In genomic region chr9:33290247-33290993, GRCh38 we compare ENCODE assay signal across 8 cellular contexts. TPM values are rescaled to one million over a fixed set of nuclear protein-coding genes. Genes with fewer than 3 reads are reported as not detected.
DNase-seq lines count a peak whose midpoint lies in the region; ATAC-seq, FAIRE-seq and TF ChIP-seq lines count a peak whose summit lies in the region.

TSS of gene NFX1 (plus strand) at chr9:33290516. CDS start at chr9:33290573, 57 bp downstream.

- CTCF ChIA-PET in OCI-LY7 (lab: Charles Lee; ENCODE audit: unreplicated experiment) = no interaction called here

- no peaks in the 10 kb centered on the region for H3K9me3 ChIP-seq in OCI-LY7 (ENCODE audit: low read length)

- peaks cover 51% of the 10 kb centered on the region for H3K79me2 ChIP-seq in OCI-LY7 (ENCODE audit: insufficient read depth, low read depth, low read length)

- H3K4me3 ChIP-seq in OCI-LY7 (ENCODE audit: low read depth, low read length, poor library complexity, severe bottlenecking) = peak within 1 kb of the TSS; percentile 88

- H3K27ac ChIP-seq in OCI-LY7 (ENCODE audit: low read depth, low read length, poor library complexity, severe bottlenecking) = peak within 1 kb of the TSS; percentile 97

- peaks cover 62% of the 10 kb centered on the region for H3K4me1 ChIP-seq in OCI-LY7 (ENCODE audit: insufficient read depth, low read length, poor library complexity, severe bottlenecking)

- POLR2A ChIA-PET in OCI-LY7 (lab: Charles Lee) = interaction anchor here (0.6 to 1.3 kb wide), 11 partner anchors 8 to 572 kb away, joined by 3 to 7 read pairs (median 4); partner anchors contain the start of genes BAG1, CHMP5 and DNAJA1

- peak; percentile 90 for DNase-seq in D721Med (ENCODE audit: insufficient read length, low spot score)
- peak; percentile 72 for DNase-seq in HuH-7.5 (ENCODE audit: low spot score)
- DNase-seq in OCI-LY7 (ENCODE audit: low spot score) = peak; percentile 99
- DNase-seq in activated T-cell treated with anti-CD3 and anti-CD28 coated beads for 1 hour (ENCODE audit: low read depth) = peak; percentile 95
- peak; percentile 94 for DNase-seq in endothelial cell (ENCODE audit: low spot score)
- peak; percentile 95 for DNase-seq in midbrain (lab: John Stamatoyannopoulos, UW)
- peak; percentile 96 to 97 for DNase-seq in stimulated activated CD8-positive, alpha-beta memory T cell treated with anti-CD3 and anti-CD28 coated beads, Interleukin-2, amount 100 ng/mL, for 1 hour (ENCODE audit: low read depth in 2 of 2)

- no peaks in the 10 kb centered on the region for H3K9me2 ChIP-seq in OCI-LY7 (ENCODE audit: insufficient read depth, low read length)

- H3K27ac Mint-ChIP-seq in endothelial cell (ENCODE audit: unreplicated experiment) = peak within 1 kb of the TSS; percentile 96

- FAIRE-seq in D721Med (lab: Jason Lieb, UNC) = no peak

- H2AFZ ChIP-seq in OCI-LY7 (ENCODE audit: low read length) = peak within 1 kb of the TSS; percentile 56; the same call in 1 of the 2 replicates

- TF ChIP-seq CTCF in D721Med (IDR thresholded peaks at IDR 0.05; ENCODE audit: insufficient read depth, missing control alignments) (no peak), OCI-LY7 (conservative IDR thresholded peaks at IDR 0.05; ENCODE audit: low read length) (no peak), endothelial cell (IDR thresholded peaks at IDR 0.05; ENCODE audit: unreplicated experiment) (no peak)

- H3K36me3 ChIP-seq in OCI-LY7 (ENCODE audit: insufficient read depth, low read length) = peaks cover 37% of the 10 kb centered on the region

- peaks cover 10% of the 10 kb centered on the region for H3K27me3 Mint-ChIP-seq in endothelial cell (ENCODE audit: unreplicated experiment)

- H3K9me3 Mint-ChIP-seq in endothelial cell (ENCODE audit: unreplicated experiment) = no peaks in the 10 kb centered on the region

- H3K36me3 Mint-ChIP-seq in endothelial cell (ENCODE audit: low read depth, unreplicated experiment) = peaks cover 22% of the 10 kb centered on the region

- peak within 1 kb of the TSS; percentile 76 for H3K4me2 ChIP-seq in OCI-LY7 (ENCODE audit: low read length)

- H3K4me3 Mint-ChIP-seq in endothelial cell (ENCODE audit: unreplicated experiment) = peak within 1 kb of the TSS; percentile 95

- H4K20me1 ChIP-seq in OCI-LY7 (ENCODE audit: insufficient read depth, low read length) = no peaks in the 10 kb centered on the region

- peaks cover 25% of the 10 kb centered on the region for H3K4me1 Mint-ChIP-seq in endothelial cell (ENCODE audit: unreplicated experiment)

- peak; percentile 74 for ATAC-seq in GM21526 (IDR thresholded peaks at IDR 0.05; ENCODE audit: low FRiP score, unreplicated experiment)

- no TSS peak for BruUV-seq in OCI-LY7 (replicated peaks; lab: Mats Ljungman, UMichigan)

- intact Hi-C loops in OCI-LY7 (cut with micrococcal nuclease; ENCODE audit: unreplicated experiment) = loop anchor here (1.0 to 10.0 kb wide), 4 partner anchors 26 to 754 kb away; partner anchors contain the start of genes BAG1, NOL6 and UBAP2

RNA-seq across cellular contexts. Expression of gene NFX1, which starts in this region (rescaled TPM):
- 32.3 and 35.8 TPM in 2 replicates for total RNA-seq in OCI-LY7 (2014; rRNA removed; shearing (Covaris generic))
- 53.9 and 58.3 TPM in 2 replicates for total RNA-seq in OCI-LY7 (2022)
- 33.5 TPM for total RNA-seq in endothelial cell (ENCODE audit: unreplicated experiment)

Comparison
In these comparisons a context has a peak if more than half of its experiments do, and no peak if none do; other contexts are left out.
1. Peak in every context shown above with its lines: DNase-seq, ATAC-seq, H3K4me3 ChIP-seq and H3K27ac ChIP-seq.